Comparison of ENCODE assay signal across 19 cellular contexts in genomic region chr17:20938244-20938643, GRCh38.
"Had no signal": no experiment of that assay in that cellular context is flagged by ENCODE, and none has a peak within 500 bp of the region (broad histone marks: within the 10 kb centered on the region; RNA-seq: fewer than 3 reads in every experiment).

No MANE protein-coding gene starts in this region.

- H3K9ac ChIP-seq: neural progenitor cell had no signal

- H3K4me1 Mint-ChIP-seq: memory B cell, neural progenitor cell had no signal

- H3K36me3 ChIP-seq: esophagus muscularis mucosa, gastrocnemius medialis, left lung, lower lobe of right lung, thyroid gland had no signal

- H3K27me3 Mint-ChIP-seq: dendritic cell treated with granulocyte-macrophage colony-stimulating factor and Interleukin-4, amounts not matched to agents 40 ng/mL and 50 ng/mL, for 4 days; memory B cell; type B pancreatic cell had no signal

- H3K27ac ChIP-seq: esophagus muscularis mucosa, gastrocnemius medialis, left lung, lower lobe of right lung, neural progenitor cell, thyroid gland had no signal

- H3K4me3 ChIP-seq: esophagus muscularis mucosa, gastrocnemius medialis, left lung, lower lobe of right lung, neural progenitor cell, smooth muscle cell, thyroid gland had no signal

- H3K4me3 Mint-ChIP-seq: dendritic cell treated with granulocyte-macrophage colony-stimulating factor and Interleukin-4, amounts not matched to agents 40 ng/mL and 50 ng/mL, for 4 days; effector memory CD8-positive, alpha-beta T cell; memory B cell; natural killer cell treated with Interleukin-12 subunit alpha and Interleukin-12 subunit beta and Interleukin-15 and Interleukin-18, amount 100 ng/mL, for 72 hours; neural progenitor cell; type B pancreatic cell had no signal

- H3K9me3 Mint-ChIP-seq: dendritic cell treated with granulocyte-macrophage colony-stimulating factor and Interleukin-4, amounts not matched to agents 40 ng/mL and 50 ng/mL, for 4 days; effector memory CD8-positive, alpha-beta T cell; memory B cell; natural killer cell treated with Interleukin-12 subunit alpha and Interleukin-12 subunit beta and Interleukin-15 and Interleukin-18, amount 100 ng/mL, for 72 hours; neural progenitor cell; type B pancreatic cell had no signal

- H3K36me3 Mint-ChIP-seq: memory B cell; natural killer cell treated with Interleukin-12 subunit alpha and Interleukin-12 subunit beta and Interleukin-15 and Interleukin-18, amount 100 ng/mL, for 72 hours had no signal

- ATAC-seq: effector memory CD8-positive, alpha-beta T cell; gastrocnemius medialis; left lung; lower lobe of right lung; natural killer cell treated with Interleukin-12 subunit alpha and Interleukin-12 subunit beta and Interleukin-15 and Interleukin-18, amount 100 ng/mL, for 72 hours had no signal

- H3K4me1 ChIP-seq: neural progenitor cell had no signal

- H3K9me3 ChIP-seq: esophagus muscularis mucosa, gastrocnemius medialis, left lung, lower lobe of right lung, thyroid gland had no signal

- H2AFZ ChIP-seq: neural progenitor cell had no signal

- DNase-seq: cerebellar nuclear complex; effector memory CD8-positive, alpha-beta T cell; gastrocnemius medialis; islet precursor cell; left lung; lower lobe of right lung; midbrain; posterior cingulate gyrus; right cardiac atrium; stimulated activated CD4-positive, alpha-beta T cell treated with anti-CD3 and anti-CD28 coated beads, Interleukin-2, amount 100 ng/mL, for 48 hours; stimulated activated naive CD4-positive, alpha-beta T cell treated with Interleukin-2 at 50 U/mL for 16 hours; thyroid gland had no signal

- H3K27ac Mint-ChIP-seq: dendritic cell treated with granulocyte-macrophage colony-stimulating factor and Interleukin-4, amounts not matched to agents 40 ng/mL and 50 ng/mL, for 4 days; effector memory CD8-positive, alpha-beta T cell; memory B cell; natural killer cell treated with Interleukin-12 subunit alpha and Interleukin-12 subunit beta and Interleukin-15 and Interleukin-18, amount 100 ng/mL, for 72 hours; neural progenitor cell; type B pancreatic cell had no signal

- H3K4me2 ChIP-seq: neural progenitor cell, smooth muscle cell had no signal

- H3K27me3 ChIP-seq: esophagus muscularis mucosa, gastrocnemius medialis, left lung, neural progenitor cell, thyroid gland had no signal
